ENCODE assay signal across 24 cellular contexts in genomic region chr2:168970860-168971650, GRCh38.
"Had no signal": no experiment of that assay in that cellular context is flagged by ENCODE, and none has a peak within 500 bp of the region (broad histone marks: within the 10 kb centered on the region; RNA-seq: fewer than 3 reads in every experiment).

No MANE protein-coding gene starts in this region.

- H3K4me3 Mint-ChIP-seq: activated CD4-positive, alpha-beta T cell treated with anti-CD3 and anti-CD28 coated beads, Interleukin-2, amount 10 ng/mL, durations not matched to agents 7 days and 5 days; activated CD8-positive, alpha-beta memory T cell treated with anti-CD3 and anti-CD28 coated beads, Interleukin-2, amount 10 ng/mL, durations not matched to agents 7 days and 5 days; activated CD8-positive, alpha-beta T cell treated with anti-CD3 and anti-CD28 coated beads for 36 hours; activated naive CD8-positive, alpha-beta T cell treated with anti-CD3 and anti-CD28 coated beads, Interleukin-2, amount 50 U/mL, for 24 hours; natural killer cell treated with Interleukin-12 subunit alpha and Interleukin-12 subunit beta and Interleukin-15 and Interleukin-18, amount 100 ng/mL, for 72 hours; stimulated activated effector memory CD8-positive, alpha-beta T cell treated with anti-CD3 and anti-CD28 coated beads, Interleukin-12 subunit alpha, Interleukin-12 subunit beta, amount 100 ng/mL, for 72 hours had no signal

- H3K27me3 Mint-ChIP-seq: activated CD4-positive, alpha-beta T cell treated with anti-CD3 and anti-CD28 coated beads, Interleukin-2, amount 10 ng/mL, durations not matched to agents 7 days and 5 days; activated CD8-positive, alpha-beta memory T cell treated with anti-CD3 and anti-CD28 coated beads, Interleukin-2, amount 10 ng/mL, durations not matched to agents 7 days and 5 days; activated CD8-positive, alpha-beta T cell treated with anti-CD3 and anti-CD28 coated beads for 36 hours; activated naive CD8-positive, alpha-beta T cell treated with anti-CD3 and anti-CD28 coated beads, Interleukin-2, amount 50 U/mL, for 24 hours; natural killer cell treated with Interleukin-12 subunit alpha and Interleukin-12 subunit beta and Interleukin-15 and Interleukin-18, amount 100 ng/mL, for 72 hours; progenitor cell of endocrine pancreas had no signal

- H3K4me1 Mint-ChIP-seq: activated CD4-positive, alpha-beta T cell treated with anti-CD3 and anti-CD28 coated beads, Interleukin-2, amount 10 ng/mL, durations not matched to agents 7 days and 5 days; activated CD8-positive, alpha-beta memory T cell treated with anti-CD3 and anti-CD28 coated beads, Interleukin-2, amount 10 ng/mL, durations not matched to agents 7 days and 5 days had no signal

- H3K9me3 Mint-ChIP-seq: activated CD4-positive, alpha-beta T cell treated with anti-CD3 and anti-CD28 coated beads, Interleukin-2, amount 10 ng/mL, durations not matched to agents 7 days and 5 days; activated CD8-positive, alpha-beta T cell treated with anti-CD3 and anti-CD28 coated beads for 36 hours; activated naive CD8-positive, alpha-beta T cell treated with anti-CD3 and anti-CD28 coated beads, Interleukin-2, amount 50 U/mL, for 24 hours; natural killer cell treated with Interleukin-12 subunit alpha and Interleukin-12 subunit beta and Interleukin-15 and Interleukin-18, amount 100 ng/mL, for 72 hours; stimulated activated effector memory CD8-positive, alpha-beta T cell treated with anti-CD3 and anti-CD28 coated beads, Interleukin-12 subunit alpha, Interleukin-12 subunit beta, amount 100 ng/mL, for 72 hours had no signal

- H3K9me3 ChIP-seq: stomach, thoracic aorta had no signal

- ATAC-seq: activated CD8-positive, alpha-beta memory T cell treated with anti-CD3 and anti-CD28 coated beads, Interleukin-2, amount 10 ng/mL, durations not matched to agents 7 days and 5 days; activated CD8-positive, alpha-beta T cell treated with anti-CD3 and anti-CD28 coated beads for 36 hours; activated naive CD8-positive, alpha-beta T cell treated with anti-CD3 and anti-CD28 coated beads, Interleukin-2, amount 50 U/mL, for 24 hours; left ventricle myocardium superior; natural killer cell treated with Interleukin-12 subunit alpha and Interleukin-12 subunit beta and Interleukin-15 and Interleukin-18, amount 100 ng/mL, for 72 hours; stimulated activated effector memory CD8-positive, alpha-beta T cell treated with anti-CD3 and anti-CD28 coated beads, Interleukin-12 subunit alpha, Interleukin-12 subunit beta, amount 100 ng/mL, for 72 hours had no signal

- DNase-seq: activated CD4-positive, alpha-beta T cell treated with anti-CD3 and anti-CD28 coated beads, Interleukin-2, amount 10 ng/mL, durations not matched to agents 7 days and 5 days; activated CD4-positive, CD25-positive, alpha-beta regulatory T cell treated with anti-CD3 and anti-CD28 coated beads, Interleukin-2, amount 50 U/mL, for 72 hours; activated CD8-positive, alpha-beta memory T cell treated with anti-CD3 and anti-CD28 coated beads, Interleukin-2, amount 10 ng/mL, durations not matched to agents 7 days and 5 days; activated CD8-positive, alpha-beta T cell treated with anti-CD3 and anti-CD28 coated beads for 36 hours; activated effector memory CD4-positive, alpha-beta T cell treated with anti-CD3 and anti-CD28 coated beads, Interleukin-2, amount 50 U/mL, for 16 hours; activated naive CD4-positive, alpha-beta T cell treated with anti-CD3 and anti-CD28 coated beads, Interleukin-2, amount 50 U/mL, for 16 hours; activated naive CD8-positive, alpha-beta T cell treated with anti-CD3 and anti-CD28 coated beads, Interleukin-2, amount 50 U/mL, for 24 hours; activated T-cell treated with anti-CD3 and anti-CD28 coated beads for 4 hours; cerebellar nuclear complex; cortex of kidney; erythroblast; foreskin melanocyte; hippocampal formation; left ventricle myocardium superior; midbrain; retina; stimulated activated CD4-positive, alpha-beta T cell treated with anti-CD3 and anti-CD28 coated beads, Interleukin-1b, Interleukin-23, amount 100 ng/mL, for 48 hours; stomach; T-helper 1 cell; WERI-Rb-1 had no signal

- H3K27ac Mint-ChIP-seq: activated CD4-positive, alpha-beta T cell treated with anti-CD3 and anti-CD28 coated beads, Interleukin-2, amount 10 ng/mL, durations not matched to agents 7 days and 5 days; activated CD8-positive, alpha-beta memory T cell treated with anti-CD3 and anti-CD28 coated beads, Interleukin-2, amount 10 ng/mL, durations not matched to agents 7 days and 5 days; activated CD8-positive, alpha-beta T cell treated with anti-CD3 and anti-CD28 coated beads for 36 hours; activated naive CD8-positive, alpha-beta T cell treated with anti-CD3 and anti-CD28 coated beads, Interleukin-2, amount 50 U/mL, for 24 hours; natural killer cell treated with Interleukin-12 subunit alpha and Interleukin-12 subunit beta and Interleukin-15 and Interleukin-18, amount 100 ng/mL, for 72 hours; progenitor cell of endocrine pancreas; stimulated activated effector memory CD8-positive, alpha-beta T cell treated with anti-CD3 and anti-CD28 coated beads, Interleukin-12 subunit alpha, Interleukin-12 subunit beta, amount 100 ng/mL, for 72 hours had no signal

- H3K4me1 ChIP-seq: stomach had no signal

- H3K36me3 Mint-ChIP-seq: activated CD8-positive, alpha-beta memory T cell treated with anti-CD3 and anti-CD28 coated beads, Interleukin-2, amount 10 ng/mL, durations not matched to agents 7 days and 5 days; natural killer cell treated with Interleukin-12 subunit alpha and Interleukin-12 subunit beta and Interleukin-15 and Interleukin-18, amount 100 ng/mL, for 72 hours; stimulated activated effector memory CD8-positive, alpha-beta T cell treated with anti-CD3 and anti-CD28 coated beads, Interleukin-12 subunit alpha, Interleukin-12 subunit beta, amount 100 ng/mL, for 72 hours had no signal

- H3K27me3 ChIP-seq: stomach had no signal

- H3K27ac ChIP-seq: stomach, thoracic aorta, WERI-Rb-1 had no signal

- H3K4me3 ChIP-seq: stomach, thoracic aorta had no signal

- H3K36me3 ChIP-seq: stomach, thoracic aorta, WERI-Rb-1 had no signal
